ENCODE assay signal across 32 cellular contexts in genomic region chr7:64603271-64603670, GRCh38.
"Had no signal": no experiment of that assay in that cellular context is flagged by ENCODE, and none has a peak within 500 bp of the region (broad histone marks: within the 10 kb centered on the region; RNA-seq: fewer than 3 reads in every experiment).

No MANE protein-coding gene starts in this region.

- H3K36me3 ChIP-seq: adrenal gland, ascending aorta, brain microvascular endothelial cell, breast epithelium, cardiac muscle cell had no signal

- ATAC-seq: activated naive CD8-positive, alpha-beta T cell treated with anti-CD3 and anti-CD28 coated beads, Interleukin-2, amount 50 U/mL, for 24 hours; activated T-cell treated with anti-CD3 and anti-CD28 coated beads, Interleukin-2, amount 50 U/mL, for 4 hours; activated T-cell treated with anti-CD3 and anti-CD28 coated beads, Interleukin-2, amount 50 U/mL, for 72 hours; body of pancreas had no signal

- H3K27ac ChIP-seq: adrenal gland, ascending aorta, body of pancreas, brain microvascular endothelial cell, breast epithelium, cardiac muscle cell had no signal

- H3K4me1 ChIP-seq: adrenal gland, ascending aorta, body of pancreas, breast epithelium had no signal

- H3K4me3 ChIP-seq: adrenal gland, ascending aorta, body of pancreas, breast epithelium, cardiac muscle cell had no signal

- H3K27me3 ChIP-seq: adrenal gland, ascending aorta, body of pancreas, brain microvascular endothelial cell, breast epithelium, cardiac muscle cell had no signal

- H3K9me3 ChIP-seq: adrenal gland, ascending aorta, body of pancreas, breast epithelium had no signal

- FAIRE-seq: astrocyte, bronchial epithelial cell had no signal

- DNase-seq: activated effector memory CD4-positive, alpha-beta T cell treated with anti-CD3 and anti-CD28 coated beads, Interleukin-2, amount 50 U/mL, for 16 hours; activated effector memory CD4-positive, alpha-beta T cell treated with Interleukin-2 at 50 U/mL for 16 hours; activated gamma-delta T cell; activated gamma-delta T cell treated with Interleukin-2 at 50 U/mL for 16 hours; activated naive CD4-positive, alpha-beta T cell; activated naive CD4-positive, alpha-beta T cell treated with anti-CD3 and anti-CD28 coated beads for 36 hours; activated naive CD4-positive, alpha-beta T cell treated with anti-CD3 and anti-CD28 coated beads, Interleukin-2, amount 10 ng/mL, durations not matched to agents 7 days and 5 days; activated naive CD4-positive, alpha-beta T cell treated with anti-CD3 and anti-CD28 coated beads, Interleukin-2, amount 50 U/mL, for 16 hours; activated naive CD4-positive, alpha-beta T cell treated with Interleukin-2 at 50 U/mL for 16 hours; activated naive CD8-positive, alpha-beta T cell treated with anti-CD3 and anti-CD28 coated beads for 36 hours; activated naive CD8-positive, alpha-beta T cell treated with anti-CD3 and anti-CD28 coated beads, Interleukin-2, amount 10 ng/mL, durations not matched to agents 7 days and 5 days; activated naive CD8-positive, alpha-beta T cell treated with anti-CD3 and anti-CD28 coated beads, Interleukin-2, amount 50 U/mL, for 24 hours; activated T-cell treated with anti-CD3 and anti-CD28 coated beads, Interleukin-2, amount 50 U/mL, for 1 hour; activated T-cell treated with anti-CD3 and anti-CD28 coated beads, Interleukin-2, amount 50 U/mL, for 24 hours; activated T-cell treated with anti-CD3 and anti-CD28 coated beads, Interleukin-2, amount 50 U/mL, for 4 hours; activated T-cell treated with anti-CD3 and anti-CD28 coated beads, Interleukin-2, amount 50 U/mL, for 48 hours; activated T-cell treated with anti-CD3 and anti-CD28 coated beads, Interleukin-2, amount 50 U/mL, for 72 hours; adrenal gland; amniotic stem cell; amygdala; anterior cingulate cortex; aorta; body of pancreas; caudate nucleus; central memory CD4-positive, alpha-beta T cell; cerebellar nuclear complex had no signal
